In genomic region chr4:137106287-137106686, GRCh38 we compare ENCODE assay signal across 15 cellular contexts.
A peak's percentile ranks its signal among the peaks of the same experiment; 100 is the strongest.
DNase-seq lines count a peak whose midpoint lies in the region; ATAC-seq and TF ChIP-seq lines count a peak whose summit lies in the region.
"Had no signal": no experiment of that assay in that cellular context is flagged by ENCODE, and none has a peak within 500 bp of the region (broad histone marks: within the 10 kb centered on the region; RNA-seq: fewer than 3 reads in every experiment).

No MANE protein-coding gene starts in this region.

- no peaks in the 10 kb centered on the region for H3F3A ChIP-seq in smooth muscle cell (ENCODE audit: low read depth)

- peak overlapping the region; percentile 39 for H2AFZ ChIP-seq in smooth muscle cell (ENCODE audit: low read depth)
- H2AFZ ChIP-seq: GM23338 had no signal

- no peaks in the 10 kb centered on the region for H3K79me2 ChIP-seq in smooth muscle cell (ENCODE audit: low read depth)

- H3K9me3 ChIP-seq in smooth muscle cell (replicated peaks; ENCODE audit: low read depth), result no peaks in the 10 kb centered on the region
- H3K9me3 ChIP-seq: BLaER1, Caco-2 had no signal

- no peak for DNase-seq in Right ventricle myocardium superior
- DNase-seq in left cardiac atrium, result no peak
- peak; percentile 25 for DNase-seq in fibroblast of the aortic adventitia (ENCODE audit: low read depth)
- no peak for DNase-seq in smooth muscle cell (lab: John Stamatoyannopoulos, UW; ENCODE audit: unreplicated experiment)
- DNase-seq in H4 (ENCODE audit: low spot score), result no peak
- DNase-seq in DMS79 treated with DMSO at 0.1 percent for 48 hours (lab: John Stamatoyannopoulos, UW), result no peak
- DNase-seq: 8988T; AML-193; Caco-2; CD8-positive, alpha-beta memory T cell; DMS53; H9 had no signal

- no peaks in the 10 kb centered on the region for H3K27me3 ChIP-seq in smooth muscle cell (ENCODE audit: low read depth)
- H3K27me3 ChIP-seq: BLaER1 had no signal

- WGBS in smooth muscle cell (ENCODE audit: low lambda C conversion rate), result 85% methylated on average over 3 of the region's 3 CpGs

- no peak for TF ChIP-seq CTCF in fibroblast of the aortic adventitia (IDR thresholded peaks at IDR 0.05; ENCODE audit: insufficient read depth, low read length)
- TF ChIP-seq CTCF in smooth muscle cell (IDR thresholded peaks at IDR 0.05; ENCODE audit: borderline replicate concordance, insufficient read depth, poor library complexity, severe bottlenecking), result no peak

- peak; percentile 52 for ATAC-seq in Right ventricle myocardium superior (ENCODE audit: poor library complexity)
- ATAC-seq in left cardiac atrium, result no peak
- no peak for ATAC-seq in HG03442 (IDR thresholded peaks at IDR 0.05; ENCODE audit: unreplicated experiment)
- ATAC-seq: GM23338 had no signal

- H3K27ac ChIP-seq in smooth muscle cell (ENCODE audit: low read depth), result no peak overlapping the region
- H3K27ac ChIP-seq: BLaER1 had no signal

- H3K9ac ChIP-seq in smooth muscle cell (ENCODE audit: low read depth), result no peak overlapping the region
- H3K9ac ChIP-seq: BLaER1 had no signal

- H3K4me3 ChIP-seq in fibroblast of the aortic adventitia (ENCODE audit: low read depth, low read length), result no peak overlapping the region
- no peak overlapping the region for H3K4me3 ChIP-seq in smooth muscle cell
- H3K4me3 ChIP-seq: BLaER1, GM23338 had no signal

- no peaks in the 10 kb centered on the region for H3K4me1 ChIP-seq in smooth muscle cell (ENCODE audit: low read depth)
- H3K4me1 ChIP-seq: BLaER1, Caco-2 had no signal

- no peak overlapping the region for H3K4me2 ChIP-seq in smooth muscle cell
- H3K4me2 ChIP-seq: BLaER1, GM23338 had no signal

- H3K36me3 ChIP-seq in smooth muscle cell (ENCODE audit: low read depth), result no peaks in the 10 kb centered on the region
- H3K36me3 ChIP-seq: BLaER1 had no signal

- no peaks in the 10 kb centered on the region for H4K20me1 ChIP-seq in smooth muscle cell (ENCODE audit: low read depth)
- H4K20me1 ChIP-seq: BLaER1 had no signal

- intact Hi-C loops in Right ventricle myocardium superior (cut with DNase I), result no loop called here
- intact Hi-C loops in left cardiac atrium (cut with DNase I), result no loop called here
